ENCODE assay signal across 31 cellular contexts in the genomic region with DNA sequence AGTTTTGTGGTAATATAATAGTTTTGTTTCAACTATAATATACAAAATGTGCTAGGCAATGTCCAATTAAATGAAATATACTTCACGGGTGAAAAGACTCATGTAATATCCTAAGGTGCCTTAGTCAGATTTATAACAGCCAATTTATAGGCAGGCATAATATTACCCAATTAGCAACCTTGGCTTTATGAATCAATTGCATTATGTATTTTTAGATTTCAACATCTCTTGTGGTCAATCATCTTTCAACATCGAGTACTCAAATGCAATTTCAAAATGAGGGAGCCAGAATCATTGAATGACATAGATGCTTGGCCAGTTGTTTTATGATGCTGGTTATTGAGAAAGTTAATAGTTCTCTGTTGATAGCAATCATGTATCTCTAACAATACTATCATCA.
"Had no signal": no experiment of that assay in that cellular context is flagged by ENCODE, and none has a peak within 500 bp of the region (broad histone marks: within the 10 kb centered on the region; RNA-seq: fewer than 3 reads in every experiment).

No MANE protein-coding gene starts in this region.

- H3K27me3 ChIP-seq: cardiac muscle cell, colonic mucosa, heart left ventricle, sigmoid colon, vagina had no signal

- H3K79me2 ChIP-seq: parathyroid adenoma had no signal

- FAIRE-seq: kidney had no signal

- H3K9me3 ChIP-seq: colonic mucosa, psoas muscle, sigmoid colon, vagina had no signal

- H3K4me1 ChIP-seq: colonic mucosa, heart left ventricle, parathyroid adenoma, psoas muscle, sigmoid colon, vagina had no signal

- H3K4me3 ChIP-seq: cardiac muscle cell, colonic mucosa, dorsolateral prefrontal cortex, heart left ventricle, psoas muscle, sigmoid colon, vagina had no signal

- H3K27ac ChIP-seq: cardiac muscle cell, colonic mucosa, dorsolateral prefrontal cortex, heart left ventricle, parathyroid adenoma, psoas muscle, sigmoid colon, vagina had no signal

- H2AFZ ChIP-seq: parathyroid adenoma had no signal

- DNase-seq: activated CD4-positive, alpha-beta T cell treated with anti-CD3 and anti-CD28 coated beads for 36 hours; activated CD4-positive, CD25-positive, alpha-beta regulatory T cell; activated CD8-positive, alpha-beta memory T cell treated with anti-CD3 and anti-CD28 coated beads, Interleukin-2, amount 10 ng/mL, durations not matched to agents 7 days and 5 days; activated CD8-positive, alpha-beta T cell treated with anti-CD3 and anti-CD28 coated beads, Interleukin-2, amount 10 ng/mL, durations not matched to agents 7 days and 5 days; activated naive CD4-positive, alpha-beta T cell; activated T-cell treated with anti-CD3 and anti-CD28 coated beads, Interleukin-2, amount 50 U/mL, for 48 hours; cerebellar nuclear complex; colonic mucosa; dorsolateral prefrontal cortex; effector memory CD4-positive, alpha-beta T cell; foreskin fibroblast; heart left ventricle; hypothalamus; immature natural killer cell; kidney; left colon; midbrain; naive thymus-derived CD4-positive, alpha-beta T cell; psoas muscle; sigmoid colon; small intestine; stimulated activated CD4-positive, alpha-beta T cell treated with anti-CD3 and anti-CD28 coated beads, Interleukin-4, amount 100 ng/mL, for 4 hours; stimulated activated CD8-positive, alpha-beta memory T cell treated with anti-CD3 and anti-CD28 coated beads, Interleukin-4, amount 100 ng/mL, for 48 hours; stimulated activated naive CD8-positive, alpha-beta T cell treated with anti-CD3 and anti-CD28 coated beads, Interleukin-15, amount 100 ng/mL, for 72 hours; substantia nigra had no signal

- H3K9ac ChIP-seq: parathyroid adenoma had no signal

- H3K36me3 ChIP-seq: cardiac muscle cell, colonic mucosa, heart left ventricle, sigmoid colon, vagina had no signal

- ATAC-seq: activated CD4-positive, alpha-beta T cell treated with anti-CD3 and anti-CD28 coated beads for 36 hours; activated CD8-positive, alpha-beta memory T cell treated with anti-CD3 and anti-CD28 coated beads, Interleukin-2, amount 10 ng/mL, durations not matched to agents 7 days and 5 days; activated CD8-positive, alpha-beta T cell treated with anti-CD3 and anti-CD28 coated beads, Interleukin-2, amount 10 ng/mL, durations not matched to agents 7 days and 5 days; activated naive CD4-positive, alpha-beta T cell treated with anti-CD3 and anti-CD28 coated beads, Interleukin-2, amount 50 U/mL, for 72 hours; esophagus mucosa; heart left ventricle; left colon; naive thymus-derived CD4-positive, alpha-beta T cell; psoas muscle; stimulated activated memory B cell treated with anti-CD40 and anti-IgM and Interleukin-4, amounts not matched to agents 10 μg/mL and 1 μg/mL and 100 μg/mL, for 72 hours; stimulated activated naive CD8-positive, alpha-beta T cell treated with anti-CD3 and anti-CD28 coated beads, Interleukin-15, amount 100 ng/mL, for 72 hours had no signal
